In the genomic region with DNA sequence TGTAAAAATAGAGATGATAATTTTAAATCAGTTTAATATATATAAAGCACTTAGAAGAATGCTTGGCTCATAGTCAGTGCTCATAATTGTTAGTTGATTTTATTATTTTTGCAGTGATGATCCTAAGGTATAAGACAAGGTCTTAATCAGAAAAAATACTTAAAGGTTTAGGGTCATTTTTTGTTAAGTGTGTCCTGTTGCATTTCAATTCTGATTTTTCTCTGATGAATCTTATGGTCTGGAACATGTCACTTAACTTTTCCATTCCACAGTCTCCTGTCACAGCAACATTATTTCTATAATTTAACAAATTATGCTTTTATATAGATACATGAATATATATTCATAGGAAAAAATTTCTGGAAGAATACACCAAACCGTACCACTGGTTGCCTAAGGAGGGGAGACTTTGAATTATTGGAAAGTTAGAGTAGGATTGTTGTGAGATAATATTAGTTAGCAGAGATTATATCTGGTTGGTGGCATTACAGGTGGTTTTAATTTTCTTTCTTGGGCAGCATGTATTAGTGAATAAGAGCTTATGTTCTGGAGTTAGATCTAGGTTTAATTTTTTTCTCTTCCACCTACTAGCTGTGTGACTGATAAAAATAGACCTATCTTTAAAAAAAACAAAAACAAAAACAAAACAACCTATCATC, we compare ENCODE assay signal across 28 cellular contexts.
"Had no signal": no experiment of that assay in that cellular context is flagged by ENCODE, and none has a peak within 500 bp of the region (broad histone marks: within the 10 kb centered on the region; RNA-seq: fewer than 3 reads in every experiment).

No MANE protein-coding gene starts in this region.

- H3K36me3 ChIP-seq: ascending aorta, brain microvascular endothelial cell, left lung, lower lobe of right lung, ovary, right lobe of liver, thoracic aorta, uterus, WERI-Rb-1 had no signal

- H3K4me1 ChIP-seq: ascending aorta, foreskin keratinocyte, lower lobe of right lung, right lobe of liver, uterus had no signal

- H3K9me3 ChIP-seq: ascending aorta, left lung, lower lobe of right lung, neutrophil, ovary, right lobe of liver, thoracic aorta, uterus had no signal

- H3K4me3 ChIP-seq: ascending aorta, coronary artery, left lung, lower lobe of right lung, ovary, right lobe of liver, skin epidermis, thoracic aorta, uterus had no signal

- H3K27ac ChIP-seq: ascending aorta, brain microvascular endothelial cell, coronary artery, foreskin keratinocyte, left lung, lower lobe of right lung, neutrophil, ovary, right lobe of liver, skin epidermis, thoracic aorta, uterus, WERI-Rb-1 had no signal

- H3K27me3 ChIP-seq: ascending aorta, brain microvascular endothelial cell, foreskin keratinocyte, left lung, neutrophil, ovary, right lobe of liver, uterus had no signal

- ATAC-seq: activated CD4-positive, CD25-positive, alpha-beta regulatory T cell treated with anti-CD3 and anti-CD28 coated beads, Interleukin-2, amount 50 U/mL, for 24 hours; effector memory CD8-positive, alpha-beta T cell; foreskin keratinocyte; left lung; lower lobe of right lung; natural killer cell; right lobe of liver; T-helper 17 cell had no signal

- DNase-seq: activated CD4-positive, alpha-beta T cell treated with anti-CD3 and anti-CD28 coated beads for 48 hours; activated CD4-positive, alpha-beta T cell treated with anti-CD3 and anti-CD28 coated beads, Interleukin-2, amount 50 U/mL, for 48 hours; activated CD8-positive, alpha-beta memory T cell treated with anti-CD3 and anti-CD28 coated beads for 24 hours; activated effector memory CD4-positive, alpha-beta T cell treated with anti-CD3 and anti-CD28 coated beads, Interleukin-2, amount 50 U/mL, for 16 hours; activated naive CD4-positive, alpha-beta T cell treated with anti-CD3 and anti-CD28 coated beads for 36 hours; activated naive CD8-positive, alpha-beta T cell treated with anti-CD3 and anti-CD28 coated beads for 36 hours; brain microvascular endothelial cell; effector memory CD8-positive, alpha-beta T cell; foreskin keratinocyte; left lung; lower lobe of right lung; mesenchymal stem cell; natural killer cell; ovary; right lobe of liver; stimulated activated CD4-positive, alpha-beta T cell treated with anti-CD3 and anti-CD28 coated beads, Interleukin-12 subunit alpha, Interleukin-12 subunit beta, amount 100 ng/mL, for 4 hours; stimulated activated CD4-positive, alpha-beta T cell treated with anti-CD3 and anti-CD28 coated beads, Interleukin-4, amount 100 ng/mL, for 1 hour; T-helper 17 cell; T1000; trophoblast cell; uterus; WERI-Rb-1 had no signal
